19 cellular contexts compared by ENCODE assay signal in genomic region chr17:259341-259976, GRCh38.
DNase-seq lines count a peak whose midpoint lies in the region; ATAC-seq, FAIRE-seq and TF ChIP-seq lines count a peak whose summit lies in the region.
"Had no signal": no experiment of that assay in that cellular context is flagged by ENCODE, and none has a peak within 500 bp of the region (broad histone marks: within the 10 kb centered on the region; RNA-seq: fewer than 3 reads in every experiment).

No MANE protein-coding gene starts in this region.

- ATAC-seq in activated CD4-positive, CD25-positive, alpha-beta regulatory T cell treated with anti-CD3 and anti-CD28 coated beads, Interleukin-2, amount 50 U/mL, for 24 hours = no peak
- ATAC-seq in GM18909 (IDR thresholded peaks at IDR 0.05; ENCODE audit: poor library complexity, unreplicated experiment) = no peak
- ATAC-seq in CD8-positive, alpha-beta T cell = no peak
- ATAC-seq: natural killer cell treated with Interleukin-12 subunit alpha and Interleukin-12 subunit beta and Interleukin-15 and Interleukin-18, amount 100 ng/mL, for 72 hours had no signal

- intact Hi-C loops in CD8-positive, alpha-beta T cell (cut with DNase I, micrococcal nuclease) = no loop called here

- H3K27me3 ChIP-seq in WERI-Rb-1 (ENCODE audit: insufficient read depth, low read depth, severe bottlenecking) = no peaks in the 10 kb centered on the region
- H3K27me3 ChIP-seq in small intestine (ENCODE audit: control insufficient read depth in 2 of 2, insufficient read depth in 2 of 2, low read length in 2 of 2) = no peaks in the 10 kb centered on the region
- H3K27me3 ChIP-seq in CD8-positive, alpha-beta T cell (ENCODE audit: insufficient read depth, low read length) = no peaks in the 10 kb centered on the region
- H3K27me3 ChIP-seq in Karpas-422 (ENCODE audit: low read length) = no peaks in the 10 kb centered on the region

- CTCF ChIA-PET in CD8-positive, alpha-beta T cell (lab: Charles Lee) = no interaction called here

- H2AFZ ChIP-seq in Karpas-422 (ENCODE audit: low read length) = no peak overlapping the region

- no peaks in the 10 kb centered on the region for H3K36me3 Mint-ChIP-seq in CD8-positive, alpha-beta T cell
- H3K36me3 Mint-ChIP-seq: natural killer cell treated with Interleukin-12 subunit alpha and Interleukin-12 subunit beta and Interleukin-15 and Interleukin-18, amount 100 ng/mL, for 72 hours had no signal

- H3K4me2 ChIP-seq in Karpas-422 (ENCODE audit: low read depth, low read length, poor library complexity, severe bottlenecking) = no peak overlapping the region
- H3K4me2 ChIP-seq: A549 had no signal

- POLR2A ChIA-PET in CD8-positive, alpha-beta T cell (lab: Charles Lee) = no interaction called here

- no peaks in the 10 kb centered on the region for H4K20me1 ChIP-seq in Karpas-422 (ENCODE audit: insufficient read depth, low read depth, low read length)

- no peaks in the 10 kb centered on the region for H3K9me3 Mint-ChIP-seq in CD8-positive, alpha-beta T cell
- H3K9me3 Mint-ChIP-seq: natural killer cell treated with Interleukin-12 subunit alpha and Interleukin-12 subunit beta and Interleukin-15 and Interleukin-18, amount 100 ng/mL, for 72 hours had no signal

- no peaks in the 10 kb centered on the region for H3K79me2 ChIP-seq in Karpas-422 (ENCODE audit: low read length)

- H3K9me3 ChIP-seq in WERI-Rb-1 (ENCODE audit: severe bottlenecking) (no peaks in the 10 kb centered on the region), small intestine (ENCODE audit: control insufficient read depth, low read depth) (no peaks in the 10 kb centered on the region), Karpas-422 (ENCODE audit: low read length) (no peaks in the 10 kb centered on the region)
- H3K9me3 ChIP-seq in CD8-positive, alpha-beta T cell (ENCODE audit: low read length) = no peaks in the 10 kb centered on the region
- H3K9me3 ChIP-seq: A549 had no signal

- H3K36me3 ChIP-seq in WERI-Rb-1 = peaks cover 13% of the 10 kb centered on the region
- no peaks in the 10 kb centered on the region for H3K36me3 ChIP-seq in small intestine (ENCODE audit: control insufficient read depth in 2 of 2, insufficient read depth in 2 of 2, low read length in 2 of 2)
- no peaks in the 10 kb centered on the region for H3K36me3 ChIP-seq in CD8-positive, alpha-beta T cell (ENCODE audit: insufficient read depth, low read length)
- H3K36me3 ChIP-seq in Karpas-422 (ENCODE audit: insufficient read depth, low read length) = no peaks in the 10 kb centered on the region

- WGBS in small intestine, 3 donors = 49 to 79% (median 59%) methylated on average over 22 of the region's 22 CpGs

- H3K4me1 ChIP-seq in small intestine (ENCODE audit: control insufficient read depth in 2 of 2, insufficient read depth in 1 of 2, low read depth in 1 of 2, low read length in 1 of 2) (no peaks in the 10 kb centered on the region), Karpas-422 (ENCODE audit: low read length) (peaks cover 18% of the 10 kb centered on the region)
- no peaks in the 10 kb centered on the region for H3K4me1 ChIP-seq in CD8-positive, alpha-beta T cell (ENCODE audit: insufficient read depth, low read length)
- H3K4me1 ChIP-seq: A549 had no signal

- no peak overlapping the region for H3K27ac Mint-ChIP-seq in CD8-positive, alpha-beta T cell
- H3K27ac Mint-ChIP-seq: natural killer cell treated with Interleukin-12 subunit alpha and Interleukin-12 subunit beta and Interleukin-15 and Interleukin-18, amount 100 ng/mL, for 72 hours had no signal

- FAIRE-seq in small intestine (lab: Jason Lieb, UNC) = no peak
- FAIRE-seq: A549 had no signal

- no peak for TF ChIP-seq CTCF in WERI-Rb-1 (IDR thresholded peaks at IDR 0.05; ENCODE audit: low read depth, low read length)
- no peak for TF ChIP-seq CTCF in CD8-positive, alpha-beta T cell (IDR thresholded peaks at IDR 0.05)

- no peaks in the 10 kb centered on the region for H3K4me1 Mint-ChIP-seq in CD8-positive, alpha-beta T cell (ENCODE audit: low read depth)
- H3K4me1 Mint-ChIP-seq: CD4-positive, alpha-beta memory T cell had no signal

- H3K4me3 Mint-ChIP-seq in CD8-positive, alpha-beta T cell = no peak overlapping the region
- H3K4me3 Mint-ChIP-seq: CD4-positive, alpha-beta memory T cell; natural killer cell treated with Interleukin-12 subunit alpha and Interleukin-12 subunit beta and Interleukin-15 and Interleukin-18, amount 100 ng/mL, for 72 hours had no signal

- H3K9me2 ChIP-seq in Karpas-422 (replicated peaks; ENCODE audit: insufficient read depth, low read length) = no peaks in the 10 kb centered on the region

- DNase-seq in activated CD4-positive, CD25-positive, alpha-beta regulatory T cell treated with anti-CD3 and anti-CD28 coated beads, Interleukin-2, amount 50 U/mL, for 72 hours = peak; percentile 9
- DNase-seq in WERI-Rb-1 (peak; percentile 11), iPS-NIHi11 (ENCODE audit: low spot score) (peak; percentile 67), small intestine (peak; percentile 21), Karpas-422 (no peak)
- DNase-seq in CD8-positive, alpha-beta T cell = no peak
- DNase-seq: activated CD4-positive, CD25-positive, alpha-beta regulatory T cell; activated naive CD4-positive, alpha-beta T cell; CD4-positive, alpha-beta memory T cell; hypothalamus; MV-4-11; NCI-H2171; RPMI8226; stimulated activated CD4-positive, alpha-beta T cell treated with anti-CD3 and anti-CD28 coated beads, Interleukin-4, amount 100 ng/mL, for 24 hours had no signal

- H3K27ac ChIP-seq in WERI-Rb-1 (no peak overlapping the region), small intestine (ENCODE audit: low read depth in 1 of 2, low read length in 1 of 2) (no peak overlapping the region), Karpas-422 (ENCODE audit: low read length) (no peak overlapping the region)
- H3K27ac ChIP-seq in CD8-positive, alpha-beta T cell (ENCODE audit: low read depth, low read length) = no peak overlapping the region
- H3K27ac ChIP-seq: A549 had no signal

- H3K27me3 Mint-ChIP-seq in CD8-positive, alpha-beta T cell (ENCODE audit: low read depth) = peaks cover 20% of the 10 kb centered on the region
- H3K27me3 Mint-ChIP-seq: CD4-positive, alpha-beta memory T cell had no signal

- H3K4me3 ChIP-seq in WERI-Rb-1 (ENCODE audit: low read depth, low read length) = no peak overlapping the region
- H3K4me3 ChIP-seq in small intestine (ENCODE audit: low read depth in 1 of 2, low read length in 2 of 2) = no peak overlapping the region
- H3K4me3 ChIP-seq in CD8-positive, alpha-beta T cell (ENCODE audit: low read depth, low read length) = no peak overlapping the region
- no peak overlapping the region for H3K4me3 ChIP-seq in Karpas-422 (ENCODE audit: low read length)
- H3K4me3 ChIP-seq: A549, lung had no signal

- H3K9ac ChIP-seq in Karpas-422 (ENCODE audit: low read length) = no peak overlapping the region

Comparison
In these comparisons a context has a peak if more than half of its experiments do, and no peak if none do; other contexts are left out.
1. DNase-seq: peak in activated CD4-positive, CD25-positive, alpha-beta regulatory T cell treated with anti-CD3 and anti-CD28 coated beads, Interleukin-2, amount 50 U/mL, for 72 hours (single experiment), WERI-Rb-1 (single experiment), iPS-NIHi11 (single experiment) and small intestine (single experiment); none in CD8-positive, alpha-beta T cell (0 of 7) and Karpas-422 (single experiment).